In genomic region chr1:162279099-162279498, GRCh38 we compare ENCODE assay signal across 18 cellular contexts.
DNase-seq lines count a peak whose midpoint lies in the region; ATAC-seq, FAIRE-seq and TF ChIP-seq lines count a peak whose summit lies in the region.
"Had no signal": no experiment of that assay in that cellular context is flagged by ENCODE, and none has a peak within 500 bp of the region (broad histone marks: within the 10 kb centered on the region; RNA-seq: fewer than 3 reads in every experiment).

No MANE protein-coding gene starts in this region.

- H3K27ac ChIP-seq in A673 (ENCODE audit: low read depth, low read length, poor library complexity, severe bottlenecking) (peak overlapping the region; percentile 4), GM23338 (ENCODE audit: low read depth) (no peak overlapping the region), kidney (ENCODE audit: low read depth in 2 of 2, low read length in 2 of 2) (no peak overlapping the region)
- H3K27ac ChIP-seq in naive thymus-derived CD4-positive, alpha-beta T cell (ENCODE audit: low read depth, low read length): no peak overlapping the region
- H3K27ac ChIP-seq: RWPE1, spleen had no signal

- no peaks in the 10 kb centered on the region for H3K9me3 Mint-ChIP-seq in GM23338
- H3K9me3 Mint-ChIP-seq in naive thymus-derived CD4-positive, alpha-beta T cell: no peaks in the 10 kb centered on the region
- H3K9me3 Mint-ChIP-seq: activated naive CD4-positive, alpha-beta T cell treated with anti-CD3 and anti-CD28 coated beads, Interleukin-2, amount 50 U/mL, for 24 hours; endodermal cell had no signal

- intact Hi-C loops in A673 (cut with micrococcal nuclease; ENCODE audit: unreplicated experiment): loop anchor here (5.0 to 10.0 kb wide), 4 partner anchors 112 to 514 kb away; partner anchors contain the start of gene ATF6
- intact Hi-C loops in left cardiac atrium (cut with DNase I): loop anchor here in 1 of 2 donors (10.0 kb wide), 1 partner anchor 224 kb away; no protein-coding TSS in a partner anchor
- intact Hi-C loops in naive thymus-derived CD4-positive, alpha-beta T cell (cut with micrococcal nuclease): loop anchor here in 1 of 2 donors (10.0 kb wide), 1 partner anchor 484 kb away; no protein-coding TSS in a partner anchor
- intact Hi-C loops in kidney (cut with DNase I): no loop called here

- no peaks in the 10 kb centered on the region for H3F3A ChIP-seq in GM23338 (replicated peaks; ENCODE audit: low read depth)

- H3K36me3 ChIP-seq in A673 (ENCODE audit: insufficient read depth, low read length, poor library complexity, severe bottlenecking) (no peaks in the 10 kb centered on the region), GM23338 (ENCODE audit: insufficient read depth) (no peaks in the 10 kb centered on the region), kidney (ENCODE audit: control insufficient read depth in 1 of 2, insufficient read depth in 2 of 2, low read length in 2 of 2) (no peaks in the 10 kb centered on the region)
- H3K36me3 ChIP-seq in naive thymus-derived CD4-positive, alpha-beta T cell (ENCODE audit: control insufficient read depth in 2 of 3, insufficient read depth in 3 of 3, low read length in 3 of 3): no peaks in the 10 kb centered on the region
- H3K36me3 ChIP-seq: spleen had no signal

- H3K27me3 Mint-ChIP-seq in GM23338 (ENCODE audit: insufficient read depth, low read depth, poor library complexity): no peaks in the 10 kb centered on the region
- peaks cover 12 to 46% (median 15%) of the 10 kb centered on the region in 5 donors for H3K27me3 Mint-ChIP-seq in naive thymus-derived CD4-positive, alpha-beta T cell
- H3K27me3 Mint-ChIP-seq: type B pancreatic cell had no signal

- CTCF ChIA-PET in A673 (lab: Charles Lee): no interaction called here
- CTCF ChIA-PET in naive thymus-derived CD4-positive, alpha-beta T cell (lab: Charles Lee): no interaction called here

- no peaks in the 10 kb centered on the region for H3K36me3 Mint-ChIP-seq in GM23338 (ENCODE audit: low read depth)
- no peaks in the 10 kb centered on the region for H3K36me3 Mint-ChIP-seq in naive thymus-derived CD4-positive, alpha-beta T cell
- H3K36me3 Mint-ChIP-seq: activated naive CD4-positive, alpha-beta T cell treated with anti-CD3 and anti-CD28 coated beads, Interleukin-2, amount 50 U/mL, for 24 hours; CD4-positive, CD25-positive, alpha-beta regulatory T cell had no signal

- no TSS peak for BruUV-seq in A673 (replicated peaks; lab: Mats Ljungman, UMichigan)

- H3K9me3 ChIP-seq in A673 (ENCODE audit: low read depth, low read length, poor library complexity, severe bottlenecking) (no peaks in the 10 kb centered on the region), kidney (ENCODE audit: control insufficient read depth in 1 of 2, low read length in 2 of 2) (no peaks in the 10 kb centered on the region)
- no peaks in the 10 kb centered on the region for H3K9me3 ChIP-seq in naive thymus-derived CD4-positive, alpha-beta T cell (ENCODE audit: control insufficient read depth in 2 of 3, low read length in 3 of 3)
- H3K9me3 ChIP-seq: spleen had no signal

- no peak overlapping the region for H3K27ac Mint-ChIP-seq in GM23338
- no peak overlapping the region for H3K27ac Mint-ChIP-seq in naive thymus-derived CD4-positive, alpha-beta T cell
- H3K27ac Mint-ChIP-seq: activated naive CD4-positive, alpha-beta T cell treated with anti-CD3 and anti-CD28 coated beads, Interleukin-2, amount 50 U/mL, for 24 hours; CD4-positive, CD25-positive, alpha-beta regulatory T cell; endodermal cell; type B pancreatic cell had no signal

- no peak for TF ChIP-seq CTCF in A673 (conservative IDR thresholded peaks at IDR 0.05; ENCODE audit: low read depth, low read length)
- TF ChIP-seq CTCF in GM23338 (conservative IDR thresholded peaks at IDR 0.05; ENCODE audit: low read depth in 2 of 2): no peak
- TF ChIP-seq CTCF in kidney (IDR thresholded peaks at IDR 0.05; ENCODE audit: borderline replicate concordance, extremely low read depth, insufficient read depth): no peak

- ATAC-seq in GM23338: peak; percentile 45; the same call in 1 of the 3 replicates
- peak; percentile 56 to 86 for ATAC-seq in left cardiac atrium
- no peak for ATAC-seq in naive thymus-derived CD4-positive, alpha-beta T cell

- peaks cover 46% of the 10 kb centered on the region for H3K4me1 ChIP-seq in A673 (ENCODE audit: insufficient read depth, low read length, poor library complexity, severe bottlenecking)
- no peaks in the 10 kb centered on the region for H3K4me1 ChIP-seq in GM23338 (ENCODE audit: insufficient read depth)
- no peaks in the 10 kb centered on the region for H3K4me1 ChIP-seq in naive thymus-derived CD4-positive, alpha-beta T cell (ENCODE audit: control insufficient read depth in 2 of 2, insufficient read depth in 2 of 2, low read length in 2 of 2)
- peaks cover 0 to 4% of the 10 kb centered on the region in 2 donors for H3K4me1 ChIP-seq in kidney (ENCODE audit: control insufficient read depth in 1 of 2, insufficient read depth in 1 of 2, low read depth in 1 of 2, low read length in 2 of 2)
- H3K4me1 ChIP-seq: spleen had no signal

- H2AFZ ChIP-seq in GM23338: no peak overlapping the region

- no peaks in the 10 kb centered on the region for H3K27me3 ChIP-seq in A673 (replicated peaks; ENCODE audit: insufficient read depth, low read depth, low read length, poor library complexity)
- H3K27me3 ChIP-seq in GM23338 (ENCODE audit: insufficient read depth): no peaks in the 10 kb centered on the region
- peaks cover 0 to 5% of the 10 kb centered on the region in 2 donors for H3K27me3 ChIP-seq in naive thymus-derived CD4-positive, alpha-beta T cell (ENCODE audit: control insufficient read depth in 2 of 2, insufficient read depth in 2 of 2, low read length in 2 of 2)

- H3K4me3 ChIP-seq in A673 (ENCODE audit: low read depth, low read length, poor library complexity, severe bottlenecking): no peak overlapping the region
- H3K4me3 ChIP-seq in GM23338: no peak overlapping the region
- no peak overlapping the region for H3K4me3 ChIP-seq in naive thymus-derived CD4-positive, alpha-beta T cell (ENCODE audit: low read length)
- H3K4me3 ChIP-seq in kidney (ENCODE audit: low read length in 2 of 2): no peak overlapping the region
- H3K4me3 ChIP-seq: spleen had no signal

- no peak overlapping the region for H3K4me2 ChIP-seq in GM23338

- DNase-seq in A673 (ENCODE audit: low spot score): no peak
- DNase-seq in GM23338 (ENCODE audit: low spot score): no peak
- DNase-seq in NCI-H69 (lab: John Stamatoyannopoulos, UW): peak; percentile 89
- DNase-seq in left cardiac atrium: peak; percentile 28
- DNase-seq in HuH-7 (ENCODE audit: low spot score): no peak
- no peak for DNase-seq in epidermal melanocyte (ENCODE audit: insufficient read length, low spot score)
- no peak for DNase-seq in naive thymus-derived CD4-positive, alpha-beta T cell
- DNase-seq in kidney: no peak
- DNase-seq: CD4-positive, CD25-positive, alpha-beta regulatory T cell; DMS53; endodermal cell; NCI-H446; spleen had no signal

- H3K4me1 Mint-ChIP-seq in GM23338: peaks cover 10% of the 10 kb centered on the region
- H3K4me1 Mint-ChIP-seq in naive thymus-derived CD4-positive, alpha-beta T cell: no peaks in the 10 kb centered on the region
- H3K4me1 Mint-ChIP-seq: activated naive CD4-positive, alpha-beta T cell treated with anti-CD3 and anti-CD28 coated beads, Interleukin-2, amount 50 U/mL, for 24 hours; CD4-positive, CD25-positive, alpha-beta regulatory T cell; endodermal cell had no signal

- H3K79me2 ChIP-seq in GM23338 (replicated peaks; ENCODE audit: insufficient read depth): no peaks in the 10 kb centered on the region

- H3K9ac ChIP-seq in kidney (ENCODE audit: low read length in 2 of 2): no peak overlapping the region

- H3K4me3 Mint-ChIP-seq in GM23338: no peak overlapping the region
- H3K4me3 Mint-ChIP-seq in naive thymus-derived CD4-positive, alpha-beta T cell: no peak overlapping the region
- H3K4me3 Mint-ChIP-seq: activated naive CD4-positive, alpha-beta T cell treated with anti-CD3 and anti-CD28 coated beads, Interleukin-2, amount 50 U/mL, for 24 hours; CD4-positive, CD25-positive, alpha-beta regulatory T cell; endodermal cell; type B pancreatic cell had no signal

- H3K9me2 ChIP-seq in GM23338 (ENCODE audit: insufficient read depth): no peaks in the 10 kb centered on the region

- FAIRE-seq in kidney (lab: Jason Lieb, UNC): no peak
- FAIRE-seq: colon, GM12891 had no signal

- POLR2A ChIA-PET in A673 (lab: Charles Lee; ENCODE audit: low non-redundant PET): no interaction called here
- POLR2A ChIA-PET in naive thymus-derived CD4-positive, alpha-beta T cell (lab: Charles Lee): no interaction called here

- peaks cover 10% of the 10 kb centered on the region for H4K20me1 ChIP-seq in GM23338 (replicated peaks; ENCODE audit: insufficient read depth)

TF ChIP-seq in GM23338, 12 proteins besides CTCF, POLR2A, EP300 and RAD21 (continues in another document):
- TF ChIP-seq REST (IDR thresholded peaks at IDR 0.05; ENCODE audit: unreplicated experiment): no peak
- TF ChIP-seq EZH2 (IDR thresholded peaks at IDR 0.05; ENCODE audit: low read depth, unreplicated experiment): no peak
- no peak for TF ChIP-seq NANOG (IDR thresholded peaks at IDR 0.05; ENCODE audit: borderline replicate concordance)
- TF ChIP-seq STAT1 (IDR thresholded peaks at IDR 0.05; ENCODE audit: unreplicated experiment): no peak
- no peak for TF ChIP-seq JUNB (IDR thresholded peaks at IDR 0.05; ENCODE audit: unreplicated experiment)

Comparison
In these comparisons a context has a peak if more than half of its experiments do, and no peak if none do; other contexts are left out.
1. DNase-seq: peak in NCI-H69 (single experiment) and left cardiac atrium (single experiment); none in A673 (single experiment), GM23338 (single experiment), HuH-7 (single experiment), epidermal melanocyte (single experiment), naive thymus-derived CD4-positive, alpha-beta T cell (0 of 9) and kidney (single experiment).